9 cellular contexts compared by ENCODE assay signal in the genomic region with DNA sequence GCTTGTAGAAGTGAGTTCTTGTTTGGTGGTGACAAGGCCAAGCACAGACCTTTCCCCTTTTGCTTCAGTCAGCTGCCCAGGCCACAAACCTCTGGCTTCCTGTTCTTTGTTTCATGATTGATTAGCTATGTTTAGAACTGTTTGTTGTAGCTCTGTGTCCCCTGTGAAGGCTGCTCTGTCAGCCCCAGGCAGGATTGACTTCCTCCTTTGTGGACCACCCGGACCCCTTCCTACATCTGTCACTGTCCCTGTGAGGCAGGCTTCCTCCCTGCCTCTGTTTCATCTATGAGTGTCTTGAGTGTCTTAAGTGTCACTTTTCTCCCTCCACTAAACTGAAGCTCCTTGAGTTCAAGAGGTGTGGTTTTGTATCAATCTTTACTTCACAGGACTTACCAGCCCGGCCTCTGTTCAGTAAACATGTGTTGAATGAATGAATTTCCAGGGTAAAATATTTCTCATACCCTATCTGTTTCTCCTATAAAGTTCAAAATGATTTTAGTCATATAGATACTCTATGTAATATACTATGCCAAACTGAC.
DNase-seq lines count a peak whose midpoint lies in the region; ATAC-seq and TF ChIP-seq lines count a peak whose summit lies in the region.
"Had no signal": no experiment of that assay in that cellular context is flagged by ENCODE, and none has a peak within 500 bp of the region (broad histone marks: within the 10 kb centered on the region; RNA-seq: fewer than 3 reads in every experiment).

No MANE protein-coding gene starts in this region.

- H3K27ac ChIP-seq in suprapubic skin, result no peak overlapping the region

- no peak overlapping the region for H3K4me3 ChIP-seq in suprapubic skin

- peaks cover 11% of the 10 kb centered on the region for H3K4me1 Mint-ChIP-seq in activated naive CD8-positive, alpha-beta T cell treated with anti-CD3 and anti-CD28 coated beads for 36 hours

- H3K4me1 ChIP-seq in suprapubic skin, result no peaks in the 10 kb centered on the region

- peaks cover 7% of the 10 kb centered on the region for H3K36me3 ChIP-seq in suprapubic skin

- peak; percentile 46 for DNase-seq in GDM1 (lab: John Stamatoyannopoulos, UW)
- DNase-seq in activated naive CD8-positive, alpha-beta T cell treated with anti-CD3 and anti-CD28 coated beads for 36 hours, result no peak
- no peak for DNase-seq in NCI-H748 treated with DMSO at 0.1 percent for 48 hours (lab: John Stamatoyannopoulos, UW)
- no peak for DNase-seq in DMS 273 treated with DMSO at 0.1 percent for 48 hours (lab: John Stamatoyannopoulos, UW)
- DNase-seq in suprapubic skin (ENCODE audit: low spot score in 2 of 2), result no peak
- DNase-seq in COLO668 (lab: John Stamatoyannopoulos, UW; ENCODE audit: unreplicated experiment), result no peak
- DNase-seq: activated CD4-positive, alpha-beta T cell treated with anti-CD3 and anti-CD28 coated beads for 4 hours had no signal

- ATAC-seq in GM19438 (IDR thresholded peaks at IDR 0.05; ENCODE audit: low read depth, unreplicated experiment) (peak; percentile 96), HG03103 (IDR thresholded peaks at IDR 0.05; ENCODE audit: low read depth, unreplicated experiment) (peak; percentile 93)

- no peak for TF ChIP-seq EP300 in suprapubic skin (IDR thresholded peaks at IDR 0.05)

- TF ChIP-seq CTCF in suprapubic skin (IDR thresholded peaks at IDR 0.05), result no peak

- H3K27ac Mint-ChIP-seq in activated naive CD8-positive, alpha-beta T cell treated with anti-CD3 and anti-CD28 coated beads for 36 hours, result peak overlapping the region; percentile 64

- no peaks in the 10 kb centered on the region for H3K27me3 Mint-ChIP-seq in activated naive CD8-positive, alpha-beta T cell treated with anti-CD3 and anti-CD28 coated beads for 36 hours

- WGBS in suprapubic skin, result 67% methylated on average over 2 of the region's 2 CpGs

- no peak overlapping the region for H3K4me3 Mint-ChIP-seq in activated naive CD8-positive, alpha-beta T cell treated with anti-CD3 and anti-CD28 coated beads for 36 hours

- TF ChIP-seq POLR2A in suprapubic skin (IDR thresholded peaks at IDR 0.05), result no peak

- H3K27me3 ChIP-seq in suprapubic skin, result no peaks in the 10 kb centered on the region

- H3K36me3 Mint-ChIP-seq in activated naive CD8-positive, alpha-beta T cell treated with anti-CD3 and anti-CD28 coated beads for 36 hours, result peaks cover 47% of the 10 kb centered on the region

- H3K9me3 ChIP-seq in suprapubic skin, result no peaks in the 10 kb centered on the region

- no peaks in the 10 kb centered on the region for H3K9me3 Mint-ChIP-seq in activated naive CD8-positive, alpha-beta T cell treated with anti-CD3 and anti-CD28 coated beads for 36 hours
